Comparison of ENCODE assay signal across 8 cellular contexts in genomic region chr10:122062831-122063674, GRCh38.
A peak's percentile ranks its signal among the peaks of the same experiment; 100 is the strongest.
DNase-seq lines count a peak whose midpoint lies in the region; ATAC-seq and TF ChIP-seq lines count a peak whose summit lies in the region.

No MANE protein-coding gene starts in this region.

- H3K4me3 Mint-ChIP-seq in CD14-positive monocyte: no peak overlapping the region

- H3K27me3 Mint-ChIP-seq in CD14-positive monocyte (ENCODE audit: low read depth in 3 of 3): peaks cover 2 to 6% (median 3%) of the 10 kb centered on the region in 3 donors

- H3K27ac Mint-ChIP-seq in CD14-positive monocyte: no peak overlapping the region

- H3K27me3 ChIP-seq in duodenal mucosa (ENCODE audit: control insufficient read depth in 1 of 2, insufficient read depth in 2 of 2, low read length in 2 of 2): no peaks in the 10 kb centered on the region
- no peaks in the 10 kb centered on the region for H3K27me3 ChIP-seq in vagina

- H3K4me3 ChIP-seq in HFF-Myc (replicated peaks; ENCODE audit: low read depth, low read length): no peak overlapping the region
- H3K4me3 ChIP-seq in duodenal mucosa (ENCODE audit: low read depth in 1 of 2, low read length in 2 of 2): no peak overlapping the region
- H3K4me3 ChIP-seq in vagina: no peak overlapping the region

- intact Hi-C loops in vagina (cut with DNase I) (no loop called here), CD14-positive monocyte (cut with micrococcal nuclease) (no loop called here)

- DNase-seq in HFF-Myc (ENCODE audit: extremely low read depth, low read depth): peak; percentile 83
- peak; percentile 15 for DNase-seq in NOMO-1 treated with dmso at 0.1 percent for 144 hours (lab: John Stamatoyannopoulos, UW; ENCODE audit: unreplicated experiment)
- peak; percentile 62 for DNase-seq in medulla oblongata (ENCODE audit: extremely low spot score)
- peak in 1 of 2 donors; percentile 99 for DNase-seq in vagina (ENCODE audit: extremely low spot score in 2 of 2)
- no peak for DNase-seq in activated naive CD4-positive, alpha-beta T cell treated with anti-CD3 and anti-CD28 coated beads, Interleukin-2, amount 50 U/mL, for 16 hours
- no peak for DNase-seq in CD14-positive monocyte (ENCODE audit: low spot score)

- H3K4me1 ChIP-seq in duodenal mucosa (ENCODE audit: control insufficient read depth in 1 of 2, insufficient read depth in 2 of 2, low read length in 2 of 2) (peaks cover 7 to 14% of the 10 kb centered on the region in 2 donors), vagina (peaks cover 37% of the 10 kb centered on the region)

- TF ChIP-seq CTCF in HFF-Myc (IDR thresholded peaks at IDR 0.05; ENCODE audit: low read depth, low read length, missing control alignments) (no peak), vagina (IDR thresholded peaks at IDR 0.05) (no peak), CD14-positive monocyte (IDR thresholded peaks at IDR 0.05) (no peak)

- no peak for TF ChIP-seq POLR2A in vagina (IDR thresholded peaks at IDR 0.05)

- H3K4me1 Mint-ChIP-seq in CD14-positive monocyte: no peaks in the 10 kb centered on the region

- ATAC-seq in HG03439 (IDR thresholded peaks at IDR 0.05; ENCODE audit: unreplicated experiment): no peak

- no peaks in the 10 kb centered on the region for H3K9me3 ChIP-seq in duodenal mucosa (ENCODE audit: control insufficient read depth in 1 of 2, low read length in 2 of 2)
- no peaks in the 10 kb centered on the region for H3K9me3 ChIP-seq in vagina

- peak overlapping the region; percentile 85 for H3K27ac ChIP-seq in duodenal mucosa (ENCODE audit: low read depth, low read length)
- peak overlapping the region; percentile 99 for H3K27ac ChIP-seq in vagina

- H3K9ac ChIP-seq in duodenal mucosa (ENCODE audit: low read depth in 1 of 2, low read length in 2 of 2): peak overlapping the region; percentile 55 to 62

- H3K36me3 ChIP-seq in duodenal mucosa (ENCODE audit: control insufficient read depth in 1 of 2, insufficient read depth in 2 of 2, low read length in 2 of 2): no peaks in the 10 kb centered on the region
- H3K36me3 ChIP-seq in vagina: no peaks in the 10 kb centered on the region

- H3K9me3 Mint-ChIP-seq in CD14-positive monocyte: peaks cover 0 to 22% (median 8%) of the 10 kb centered on the region in 7 donors

- H3K36me3 Mint-ChIP-seq in CD14-positive monocyte: no peaks in the 10 kb centered on the region

Comparison
In these comparisons a context has a peak if more than half of its experiments do, and no peak if none do; other contexts are left out.
1. DNase-seq: peak in HFF-Myc (single experiment), NOMO-1 treated with dmso at 0.1 percent for 144 hours (single experiment) and medulla oblongata (single experiment); none in activated naive CD4-positive, alpha-beta T cell treated with anti-CD3 and anti-CD28 coated beads, Interleukin-2, amount 50 U/mL, for 16 hours (single experiment) and CD14-positive monocyte (single experiment).